In genomic region chr1:53080769-53081168, GRCh38 we compare ENCODE assay signal across 26 cellular contexts. TPM values are rescaled to one million over a fixed set of nuclear protein-coding genes. Genes with fewer than 3 reads are reported as not detected.
DNase-seq lines count a peak whose midpoint lies in the region; ATAC-seq, FAIRE-seq and TF ChIP-seq lines count a peak whose summit lies in the region.
"Had no signal": no experiment of that assay in that cellular context is flagged by ENCODE, and none has a peak within 500 bp of the region (broad histone marks: within the 10 kb centered on the region; RNA-seq: fewer than 3 reads in every experiment).

No MANE protein-coding gene starts in this region.

- H3K4me3 ChIP-seq in right atrium auricular region (no peak overlapping the region), K562 (no peak overlapping the region), neural progenitor cell (no peak overlapping the region), ovary (no peak overlapping the region)
- H3K4me3 ChIP-seq: PC-9, SK-N-MC had no signal

- TF ChIP-seq EP300 in K562 (IDR thresholded peaks at IDR 0.05; ENCODE audit: low read length) (no peak), ovary (IDR thresholded peaks at IDR 0.05) (no peak)

- no peaks in the 10 kb centered on the region for H3K79me2 ChIP-seq in K562 (ENCODE audit: control insufficient read depth, insufficient read depth, low read length)
- no peaks in the 10 kb centered on the region for H3K79me2 ChIP-seq in neural progenitor cell (ENCODE audit: low read depth)

- H3K36me3 Mint-ChIP-seq in neural progenitor cell: no peaks in the 10 kb centered on the region

- no peaks in the 10 kb centered on the region for H3K9me3 Mint-ChIP-seq in neural progenitor cell
- H3K9me3 Mint-ChIP-seq: H9, HFFc6 had no signal

- POLR2A ChIA-PET in K562 (lab: Yijun Ruan, JAX): interaction anchor here (0.5 to 1.6 kb wide), 6 partner anchors 10 to 158 kb away, joined by 3 to 6 read pairs (median 3); partner anchors contain the start of gene MAGOH

- peaks cover 7% of the 10 kb centered on the region; the same call in 1 of the 2 replicates for H4K20me1 ChIP-seq in K562 (replicated peaks; ENCODE audit: control insufficient read depth, insufficient read depth, low read length)
- no peaks in the 10 kb centered on the region for H4K20me1 ChIP-seq in neural progenitor cell (ENCODE audit: low read depth)

- peak; percentile 65 for FAIRE-seq in K562 (lab: Jason Lieb, UNC)
- FAIRE-seq: GM12892, HTR-8/SVneo had no signal

- TF ChIP-seq POLR2A in K562 (conservative IDR thresholded peaks at IDR 0.05) (no peak), ovary (IDR thresholded peaks at IDR 0.05) (no peak)

- TF ChIP-seq RAD21 in K562 (CRISPR knock-in tag; conservative IDR thresholded peaks at IDR 0.05 in 1 of 2, IDR thresholded peaks at IDR 0.05 in 1 of 2): no peak

- no peaks in the 10 kb centered on the region for H3K9me3 ChIP-seq in right atrium auricular region
- no peaks in the 10 kb centered on the region for H3K9me3 ChIP-seq in K562 (replicated peaks; ENCODE audit: control insufficient read depth, insufficient read depth, low read depth, low read length)
- no peaks in the 10 kb centered on the region for H3K9me3 ChIP-seq in neural progenitor cell (ENCODE audit: low read depth)
- no peaks in the 10 kb centered on the region for H3K9me3 ChIP-seq in ovary

- no peak overlapping the region for H3K9ac ChIP-seq in K562 (ENCODE audit: insufficient read depth in 1 of 2, low read depth in 2 of 2, low read length in 2 of 2)
- H3K9ac ChIP-seq in neural progenitor cell: no peak overlapping the region

- no peak overlapping the region for H3K4me2 ChIP-seq in K562 (ENCODE audit: insufficient read depth, low read length)
- H3K4me2 ChIP-seq in neural progenitor cell: no peak overlapping the region
- H3K4me2 ChIP-seq: PC-9 had no signal

- DNase-seq in Right ventricle myocardium superior (peak; percentile 23), right atrium auricular region (ENCODE audit: low spot score) (no peak), K562 (ENCODE audit: extremely low read depth in 1 of 4, low spot score in 3 of 4) (peak in 2 of 4 experiments; percentile 45 to 57), neural progenitor cell (ENCODE audit: low spot score) (no peak), hippocampal formation (lab: John Stamatoyannopoulos, UW) (no peak), NK-92 (lab: John Stamatoyannopoulos, UW; ENCODE audit: unreplicated experiment) (no peak), ovary (no peak)
- DNase-seq: Calu3, DND-41, H9, HFFc6, KBM-7, MV-4-11, NCI-H1105 treated with DMSO at 0.1 percent for 48 hours, NCI-H2029, NCI-H446 treated with DMSO at 0.1 percent for 48 hours, NCI-H526, NCI-H82, PC-9, SHP77 treated with DMSO at 0.1 percent for 48 hours had no signal

- H3K36me3 ChIP-seq in right atrium auricular region (peaks cover 21% of the 10 kb centered on the region), K562 (ENCODE audit: control insufficient read depth, insufficient read depth, low read length) (no peaks in the 10 kb centered on the region), neural progenitor cell (no peaks in the 10 kb centered on the region), ovary (peaks cover 3% of the 10 kb centered on the region)

- no peak for TF ChIP-seq CTCF in right atrium auricular region (IDR thresholded peaks at IDR 0.05)
- no peak for TF ChIP-seq CTCF in K562 (IDR thresholded peaks at IDR 0.05 in 2 of 3, conservative IDR thresholded peaks at IDR 0.05 in 1 of 3; ENCODE audit: insufficient read depth in 2 of 3, low read depth in 1 of 3, low read length in 3 of 3)
- TF ChIP-seq CTCF in neural progenitor cell (IDR thresholded peaks at IDR 0.05): no peak
- no peak for TF ChIP-seq CTCF in ovary (IDR thresholded peaks at IDR 0.05)

- WGBS in K562 (ENCODE audit: insufficient coverage, low coverage, missing lambda C conversion rate): 7% methylated on average over 15 of the region's 15 CpGs
- 83 to 88% (median 85%) methylated on average over 15 of the region's 15 CpGs for WGBS in ovary, 3 donors

- H3K27me3 ChIP-seq in right atrium auricular region (no peaks in the 10 kb centered on the region), K562 (ENCODE audit: control insufficient read depth in 2 of 2, insufficient read depth in 2 of 2, low read length in 2 of 2) (peaks cover 0 to 47% of the 10 kb centered on the region in 2 experiments; a peak in 3 of 5 replicates), neural progenitor cell (no peaks in the 10 kb centered on the region), ovary (no peaks in the 10 kb centered on the region)

- H3K27me3 Mint-ChIP-seq in neural progenitor cell (ENCODE audit: insufficient read depth, low read depth): peaks cover 25% of the 10 kb centered on the region

- in situ Hi-C loops in K562 (cut with MboI): no loop called here

- CTCF ChIA-PET in K562 (lab: Yijun Ruan, JAX; ENCODE audit: low intra/inter-chr PET ratio): no interaction called here

- no peaks in the 10 kb centered on the region for H3F3A ChIP-seq in neural progenitor cell (ENCODE audit: low read depth)

- peaks cover 14% of the 10 kb centered on the region for H3K4me1 Mint-ChIP-seq in neural progenitor cell

- H3K4me3 Mint-ChIP-seq in neural progenitor cell: no peak overlapping the region
- H3K4me3 Mint-ChIP-seq: H9, HFFc6 had no signal

- ATAC-seq in Right ventricle myocardium superior (ENCODE audit: poor library complexity) (no peak), K562 (peak; percentile 61)

- H3K27ac ChIP-seq in right atrium auricular region (no peak overlapping the region), K562 (ENCODE audit: extremely low read depth, low read depth, low read length) (no peak overlapping the region), neural progenitor cell (no peak overlapping the region), ovary (no peak overlapping the region)
- H3K27ac ChIP-seq: PC-9, SK-N-MC had no signal

- H3K27ac Mint-ChIP-seq in neural progenitor cell: peak overlapping the region; percentile 86
- H3K27ac Mint-ChIP-seq: H9, HFFc6 had no signal

- H3K9me1 ChIP-seq in K562 (ENCODE audit: control insufficient read depth, insufficient read depth, low read length): no peaks in the 10 kb centered on the region

- no peak overlapping the region for H2AFZ ChIP-seq in K562 (ENCODE audit: low read depth, low read length)
- no peak overlapping the region for H2AFZ ChIP-seq in neural progenitor cell (replicated peaks)
- H2AFZ ChIP-seq: PC-9 had no signal

- no TSS peak for BruUV-seq in K562 (replicated peaks; lab: Mats Ljungman, UMichigan)

- H3K4me1 ChIP-seq in right atrium auricular region: no peaks in the 10 kb centered on the region
- H3K4me1 ChIP-seq in K562 (replicated peaks in 1 of 2; ENCODE audit: control insufficient read depth in 2 of 2, insufficient read depth in 2 of 2, low read length in 2 of 2): peaks cover 0 to 36% of the 10 kb centered on the region in 2 experiments; a peak in 3 of 5 replicates
- H3K4me1 ChIP-seq in neural progenitor cell: peaks cover 14% of the 10 kb centered on the region
- H3K4me1 ChIP-seq in ovary (ENCODE audit: insufficient read depth): no peaks in the 10 kb centered on the region

- intact Hi-C loops in Right ventricle myocardium superior (cut with DNase I) (no loop called here), K562 (cut with micrococcal nuclease) (no loop called here), ovary (cut with DNase I) (no loop called here)

TF ChIP-seq in K562, 482 proteins besides CTCF, POLR2A, EP300 and RAD21 (continues in another document):
- TF ChIP-seq ZNF830 (CRISPR knock-in tag; IDR thresholded peaks at IDR 0.05) (no peak), ZBTB7A (IDR thresholded peaks at IDR 0.05; ENCODE audit: borderline replicate concordance, control insufficient read depth, low read depth, low read length) (0 out of 2 replicates have a peak, but pooled peaks have one; percentile 15), GABPB2 (CRISPR knock-in tag; conservative IDR thresholded peaks at IDR 0.05) (no peak), MAFK (IDR thresholded peaks at IDR 0.05; ENCODE audit: low read length) (no peak), HMGN3 (IDR thresholded peaks at IDR 0.05; ENCODE audit: borderline replicate concordance, extremely low read depth, insufficient read length, low read depth, low read length) (no peak), ZNF431 (CRISPR knock-in tag; IDR thresholded peaks at IDR 0.05) (no peak), THRB (CRISPR knock-in tag; conservative IDR thresholded peaks at IDR 0.05) (no peak)

RNA-seq across cellular contexts. Expression of gene PODN, which starts 18.8 kb away (rescaled TPM):
- 30.1 TPM for total RNA-seq in Right ventricle myocardium superior
- total RNA-seq in right atrium auricular region: 10 to 100 TPM; 44.1 to 47.2 TPM
- total RNA-seq in K562 (2011; cell fraction: chromatin; rRNA removed; ENCODE audit: low replicate concordance): not detected in 2 replicates
- total RNA-seq in K562 (2011; cell fraction: nucleolus; rRNA removed): not detected in 2 replicates
- not detected in 2 replicates for total RNA-seq in K562 (2011; cell fraction: nucleoplasm; rRNA removed)
- total RNA-seq in K562 (2014; rRNA removed): not detected in 2 replicates
- not detected in 2 replicates for total RNA-seq in K562 (2014; rRNA removed; fragmentation: Illumina TruSeq; extraction: Trizol)
- total RNA-seq in K562 (2015; rRNA removed; fragmentation: Illumina TruSeq; extraction: Trizol): not detected in 2 replicates
- 0.09 TPM in 1 of 2 replicates, not detected in the other for total RNA-seq in K562 (2021)
- not detected in 2 replicates for polyA plus RNA-seq in K562 (2011; rRNA removed)
- polyA plus RNA-seq in K562 (2011; cell fraction: cytosol; rRNA removed): not detected in 2 replicates
- not detected in 2 replicates for polyA plus RNA-seq in K562 (2011; cell fraction: nucleus; rRNA removed)
- not detected in 2 replicates for polyA plus RNA-seq in K562 (2012)
- not detected in 2 replicates for polyA plus RNA-seq in K562 (2014; fragmentation: Illumina TruSeq; extraction: Trizol)
- not detected for polyA plus RNA-seq in K562 (2014; fragmentation: Nextera tagmentation; extraction: Ambion mirVana)
- not detected in 2 replicates for polyA plus RNA-seq in K562 (2014; rRNA removed)
- polyA minus RNA-seq in K562 (2011; rRNA and poly(A)+ RNA removed): not detected in 2 replicates
- not detected in 2 replicates for polyA minus RNA-seq in K562 (2011; cell fraction: cytosol; rRNA and poly(A)+ RNA removed)
- polyA minus RNA-seq in K562 (2011; cell fraction: nucleus; rRNA and poly(A)+ RNA removed): not detected in 2 replicates
- 0.09 TPM in 1 of 2 replicates, not detected in the other for total RNA-seq in neural progenitor cell (ENCODE audit: low replicate concordance)
- 100 to 1,000 TPM; 106 to 254 (median 154) TPM for total RNA-seq in ovary
- 100 to 1,000 TPM in 1 of 2 donors, 10 to 100 TPM in 1; 72.8 to 203 TPM for polyA plus RNA-seq in ovary
- total RNA-seq: A172, Calu3, LHCN-M2, MCF 10A, PC-9 had no signal

Comparison
In these comparisons a context has a peak if more than half of its experiments do, and no peak if none do; other contexts are left out.
1. RNA of gene PODN, which starts 18.8 kb away (total RNA-seq): 106 to 254 TPM in ovary, 44.1 to 47.2 TPM in right atrium auricular region and 30.1 TPM in Right ventricle myocardium superior (single experiment); 0.09 TPM in K562 and 0.09 TPM in neural progenitor cell; every median in the first group is over 10 times any median in the second.